2 cellular contexts compared by ENCODE assay signal in the genomic region with DNA sequence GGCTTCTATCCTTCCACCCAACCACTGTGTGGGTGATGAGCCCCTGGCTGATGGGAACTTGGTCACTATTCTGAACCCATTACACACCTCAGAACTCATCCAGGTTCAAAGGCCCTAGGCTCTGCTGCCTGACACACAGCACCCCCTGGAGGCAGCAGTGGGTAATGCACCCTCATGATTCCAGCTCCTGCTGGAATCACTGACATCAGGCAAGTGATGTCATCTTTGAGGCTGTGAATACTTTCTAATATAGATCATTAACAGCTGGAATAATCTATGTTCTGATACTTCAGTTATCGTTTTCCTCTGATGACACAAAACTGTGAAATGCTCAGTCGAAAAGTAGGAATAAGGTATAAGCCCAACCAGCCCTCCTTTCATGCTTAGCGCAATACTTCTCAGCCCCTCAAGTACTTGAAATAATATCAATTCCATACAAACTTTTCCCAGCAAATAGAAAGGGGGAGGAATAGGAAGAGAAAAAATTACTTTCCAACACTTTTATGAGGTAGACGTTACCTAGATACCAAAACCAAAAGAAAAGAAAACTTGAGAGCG.
TF ChIP-seq lines count a peak whose summit lies in the region.

No MANE protein-coding gene starts in this region.

TF ChIP-seq in HEK293T, 16 proteins besides CTCF, POLR2A, EP300 and RAD21:
- TF ChIP-seq, protein P1, sequence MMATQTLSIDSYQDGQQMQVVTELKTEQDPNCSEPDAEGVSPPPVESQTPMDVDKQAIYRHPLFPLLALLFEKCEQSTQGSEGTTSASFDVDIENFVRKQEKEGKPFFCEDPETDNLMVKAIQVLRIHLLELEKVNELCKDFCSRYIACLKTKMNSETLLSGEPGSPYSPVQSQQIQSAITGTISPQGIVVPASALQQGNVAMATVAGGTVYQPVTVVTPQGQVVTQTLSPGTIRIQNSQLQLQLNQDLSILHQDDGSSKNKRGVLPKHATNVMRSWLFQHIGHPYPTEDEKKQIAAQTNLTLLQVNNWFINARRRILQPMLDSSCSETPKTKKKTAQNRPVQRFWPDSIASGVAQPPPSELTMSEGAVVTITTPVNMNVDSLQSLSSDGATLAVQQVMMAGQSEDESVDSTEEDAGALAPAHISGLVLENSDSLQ (IDR thresholded peaks at IDR 0.05) = no peak
- TF ChIP-seq TARDBP (IDR thresholded peaks at IDR 0.05) = no peak

TF ChIP-seq in SK-N-SH treated with all-trans-retinoic acid at 6 μM for 48 hours, 23 proteins besides CTCF, POLR2A, EP300 and RAD21:
- TF ChIP-seq, protein P2, sequence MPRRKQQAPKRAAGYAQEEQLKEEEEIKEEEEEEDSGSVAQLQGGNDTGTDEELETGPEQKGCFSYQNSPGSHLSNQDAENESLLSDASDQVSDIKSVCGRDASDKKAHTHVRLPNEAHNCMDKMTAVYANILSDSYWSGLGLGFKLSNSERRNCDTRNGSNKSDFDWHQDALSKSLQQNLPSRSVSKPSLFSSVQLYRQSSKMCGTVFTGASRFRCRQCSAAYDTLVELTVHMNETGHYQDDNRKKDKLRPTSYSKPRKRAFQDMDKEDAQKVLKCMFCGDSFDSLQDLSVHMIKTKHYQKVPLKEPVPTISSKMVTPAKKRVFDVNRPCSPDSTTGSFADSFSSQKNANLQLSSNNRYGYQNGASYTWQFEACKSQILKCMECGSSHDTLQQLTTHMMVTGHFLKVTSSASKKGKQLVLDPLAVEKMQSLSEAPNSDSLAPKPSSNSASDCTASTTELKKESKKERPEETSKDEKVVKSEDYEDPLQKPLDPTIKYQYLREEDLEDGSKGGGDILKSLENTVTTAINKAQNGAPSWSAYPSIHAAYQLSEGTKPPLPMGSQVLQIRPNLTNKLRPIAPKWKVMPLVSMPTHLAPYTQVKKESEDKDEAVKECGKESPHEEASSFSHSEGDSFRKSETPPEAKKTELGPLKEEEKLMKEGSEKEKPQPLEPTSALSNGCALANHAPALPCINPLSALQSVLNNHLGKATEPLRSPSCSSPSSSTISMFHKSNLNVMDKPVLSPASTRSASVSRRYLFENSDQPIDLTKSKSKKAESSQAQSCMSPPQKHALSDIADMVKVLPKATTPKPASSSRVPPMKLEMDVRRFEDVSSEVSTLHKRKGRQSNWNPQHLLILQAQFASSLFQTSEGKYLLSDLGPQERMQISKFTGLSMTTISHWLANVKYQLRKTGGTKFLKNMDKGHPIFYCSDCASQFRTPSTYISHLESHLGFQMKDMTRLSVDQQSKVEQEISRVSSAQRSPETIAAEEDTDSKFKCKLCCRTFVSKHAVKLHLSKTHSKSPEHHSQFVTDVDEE (CRISPR knock-in tag; IDR thresholded peaks at IDR 0.05) = no peak
- TF ChIP-seq SNAI2 (CRISPR knock-in tag; IDR thresholded peaks at IDR 0.05) (no peak), BACH2 (CRISPR knock-in tag; IDR thresholded peaks at IDR 0.05; ENCODE audit: borderline replicate concordance) (no peak), TCF4 (CRISPR knock-in tag; IDR thresholded peaks at IDR 0.05; ENCODE audit: borderline replicate concordance) (no peak), GLIS3 (CRISPR knock-in tag; IDR thresholded peaks at IDR 0.05) (no peak), CSDC2 (CRISPR knock-in tag; IDR thresholded peaks at IDR 0.05) (no peak), ZNF565 (CRISPR knock-in tag; conservative IDR thresholded peaks at IDR 0.05; ENCODE audit: low read depth) (no peak), ZC3H10 (CRISPR knock-in tag; IDR thresholded peaks at IDR 0.05) (no peak), ZFP30 (CRISPR knock-in tag; IDR thresholded peaks at IDR 0.05) (no peak), OSR1 (CRISPR knock-in tag; IDR thresholded peaks at IDR 0.05) (no peak), ZNF70 (CRISPR knock-in tag; IDR thresholded peaks at IDR 0.05) (no peak), ARNTL (CRISPR knock-in tag; IDR thresholded peaks at IDR 0.05; ENCODE audit: borderline replicate concordance, low read depth) (no peak), ISL1 (CRISPR knock-in tag; IDR thresholded peaks at IDR 0.05) (no peak), ZFP3 (CRISPR knock-in tag; IDR thresholded peaks at IDR 0.05) (no peak)
- TF ChIP-seq, protein P3, sequence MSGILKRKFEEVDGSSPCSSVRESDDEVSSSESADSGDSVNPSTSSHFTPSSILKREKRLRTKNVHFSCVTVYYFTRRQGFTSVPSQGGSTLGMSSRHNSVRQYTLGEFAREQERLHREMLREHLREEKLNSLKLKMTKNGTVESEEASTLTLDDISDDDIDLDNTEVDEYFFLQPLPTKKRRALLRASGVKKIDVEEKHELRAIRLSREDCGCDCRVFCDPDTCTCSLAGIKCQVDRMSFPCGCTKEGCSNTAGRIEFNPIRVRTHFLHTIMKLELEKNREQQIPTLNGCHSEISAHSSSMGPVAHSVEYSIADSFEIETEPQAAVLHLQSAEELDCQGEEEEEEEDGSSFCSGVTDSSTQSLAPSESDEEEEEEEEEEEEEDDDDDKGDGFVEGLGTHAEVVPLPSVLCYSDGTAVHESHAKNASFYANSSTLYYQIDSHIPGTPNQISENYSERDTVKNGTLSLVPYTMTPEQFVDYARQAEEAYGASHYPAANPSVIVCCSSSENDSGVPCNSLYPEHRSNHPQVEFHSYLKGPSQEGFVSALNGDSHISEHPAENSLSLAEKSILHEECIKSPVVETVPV (CRISPR knock-in tag; IDR thresholded peaks at IDR 0.05) = no peak
- TF ChIP-seq, protein P4, sequence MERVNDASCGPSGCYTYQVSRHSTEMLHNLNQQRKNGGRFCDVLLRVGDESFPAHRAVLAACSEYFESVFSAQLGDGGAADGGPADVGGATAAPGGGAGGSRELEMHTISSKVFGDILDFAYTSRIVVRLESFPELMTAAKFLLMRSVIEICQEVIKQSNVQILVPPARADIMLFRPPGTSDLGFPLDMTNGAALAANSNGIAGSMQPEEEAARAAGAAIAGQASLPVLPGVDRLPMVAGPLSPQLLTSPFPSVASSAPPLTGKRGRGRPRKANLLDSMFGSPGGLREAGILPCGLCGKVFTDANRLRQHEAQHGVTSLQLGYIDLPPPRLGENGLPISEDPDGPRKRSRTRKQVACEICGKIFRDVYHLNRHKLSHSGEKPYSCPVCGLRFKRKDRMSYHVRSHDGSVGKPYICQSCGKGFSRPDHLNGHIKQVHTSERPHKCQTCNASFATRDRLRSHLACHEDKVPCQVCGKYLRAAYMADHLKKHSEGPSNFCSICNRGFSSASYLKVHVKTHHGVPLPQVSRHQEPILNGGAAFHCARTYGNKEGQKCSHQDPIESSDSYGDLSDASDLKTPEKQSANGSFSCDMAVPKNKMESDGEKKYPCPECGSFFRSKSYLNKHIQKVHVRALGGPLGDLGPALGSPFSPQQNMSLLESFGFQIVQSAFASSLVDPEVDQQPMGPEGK (CRISPR knock-in tag; IDR thresholded peaks at IDR 0.05; ENCODE audit: borderline replicate concordance) = no peak
- TF ChIP-seq, protein P5, sequence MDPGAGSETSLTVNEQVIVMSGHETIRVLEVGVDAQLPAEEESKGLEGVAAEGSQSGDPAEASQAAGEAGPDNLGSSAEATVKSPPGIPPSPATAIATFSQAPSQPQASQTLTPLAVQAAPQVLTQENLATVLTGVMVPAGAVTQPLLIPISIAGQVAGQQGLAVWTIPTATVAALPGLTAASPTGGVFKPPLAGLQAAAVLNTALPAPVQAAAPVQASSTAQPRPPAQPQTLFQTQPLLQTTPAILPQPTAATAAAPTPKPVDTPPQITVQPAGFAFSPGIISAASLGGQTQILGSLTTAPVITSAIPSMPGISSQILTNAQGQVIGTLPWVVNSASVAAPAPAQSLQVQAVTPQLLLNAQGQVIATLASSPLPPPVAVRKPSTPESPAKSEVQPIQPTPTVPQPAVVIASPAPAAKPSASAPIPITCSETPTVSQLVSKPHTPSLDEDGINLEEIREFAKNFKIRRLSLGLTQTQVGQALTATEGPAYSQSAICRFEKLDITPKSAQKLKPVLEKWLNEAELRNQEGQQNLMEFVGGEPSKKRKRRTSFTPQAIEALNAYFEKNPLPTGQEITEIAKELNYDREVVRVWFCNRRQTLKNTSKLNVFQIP (CRISPR knock-in tag; IDR thresholded peaks at IDR 0.05; ENCODE audit: borderline replicate concordance, low read depth) = no peak
